In genomic region chr5:120817044-120817985, GRCh38 we compare ENCODE assay signal across 9 cellular contexts.
DNase-seq lines count a peak whose midpoint lies in the region; ATAC-seq and TF ChIP-seq lines count a peak whose summit lies in the region.
"Had no signal": no experiment of that assay in that cellular context is flagged by ENCODE, and none has a peak within 500 bp of the region (broad histone marks: within the 10 kb centered on the region; RNA-seq: fewer than 3 reads in every experiment).

No MANE protein-coding gene starts in this region.

- H3K4me3 ChIP-seq in BJ (ENCODE audit: low read depth, low read length) (no peak overlapping the region), HEK293 (ENCODE audit: low read depth, low read length) (no peak overlapping the region), gastroesophageal sphincter (no peak overlapping the region)

- H3K27me3 ChIP-seq in BJ (ENCODE audit: control insufficient read depth, insufficient read depth, low read length) (no peaks in the 10 kb centered on the region), gastroesophageal sphincter (no peaks in the 10 kb centered on the region)

- H3K9me3 ChIP-seq in HEK293 (ENCODE audit: control insufficient read depth, insufficient read depth, low read depth, low read length) (no peaks in the 10 kb centered on the region), gastroesophageal sphincter (peaks cover 0 to 25% (median 0%) of the 10 kb centered on the region in 3 donors)

- H3K4me1 ChIP-seq in HEK293 (ENCODE audit: control insufficient read depth, insufficient read depth, low read length), result no peaks in the 10 kb centered on the region
- H3K4me1 ChIP-seq in gastroesophageal sphincter, result no peaks in the 10 kb centered on the region

- WGBS in gastroesophageal sphincter (ENCODE audit: low coverage in 1 of 2), 2 donors, result 80 to 100% methylated on average over 1 to 2 of the region's 12 CpGs

- H3K4me1 Mint-ChIP-seq in activated CD8-positive, alpha-beta T cell treated with anti-CD3 and anti-CD28 coated beads for 36 hours (ENCODE audit: low read depth), result no peaks in the 10 kb centered on the region

- no peak for ATAC-seq in gastroesophageal sphincter
- ATAC-seq in GM21619 (IDR thresholded peaks at IDR 0.05; ENCODE audit: unreplicated experiment), result no peak
- no peak for ATAC-seq in activated CD8-positive, alpha-beta T cell treated with anti-CD3 and anti-CD28 coated beads for 36 hours

- CTCF ChIA-PET in BJ (lab: Yijun Ruan, JAX) (interaction anchor here (0.8 to 1.1 kb wide), 4 partner anchors 9 to 1133 kb away, joined by 3 to 5 read pairs (median 4); no protein-coding TSS in a partner anchor), HEK293 (lab: Yijun Ruan, JAX) (interaction anchor here (0.6 to 1.4 kb wide), 7 partner anchors 8 to 1357 kb away, joined by 3 read pairs; no protein-coding TSS in a partner anchor)
- CTCF ChIA-PET in activated CD8-positive, alpha-beta T cell treated with anti-CD3 and anti-CD28 coated beads for 36 hours (lab: Charles Lee), result no interaction called here

- intact Hi-C loops in activated CD8-positive, alpha-beta T cell treated with anti-CD3 and anti-CD28 coated beads for 36 hours (cut with micrococcal nuclease), result no loop called here

- TF ChIP-seq CTCF in BJ (IDR thresholded peaks at IDR 0.05; ENCODE audit: insufficient read depth, low read depth, low read length) (peak; percentile 62), HEK293 (tag by site-specific recombination; IDR thresholded peaks at IDR 0.05) (no peak), gastroesophageal sphincter (IDR thresholded peaks at IDR 0.05) (no peak)
- no peak for TF ChIP-seq CTCF in activated CD8-positive, alpha-beta T cell treated with anti-CD3 and anti-CD28 coated beads for 36 hours (IDR thresholded peaks at IDR 0.05)

- H3K36me3 ChIP-seq in BJ (ENCODE audit: control insufficient read depth, insufficient read depth, low read length) (no peaks in the 10 kb centered on the region), HEK293 (ENCODE audit: control insufficient read depth in 2 of 2, insufficient read depth in 1 of 2, low read length in 2 of 2) (no peaks in the 10 kb centered on the region), gastroesophageal sphincter (no peaks in the 10 kb centered on the region)

- POLR2A ChIA-PET in BJ (lab: Charles Lee), result no interaction called here
- POLR2A ChIA-PET in HEK293 (lab: Yijun Ruan, JAX), result no interaction called here
- POLR2A ChIA-PET in activated CD8-positive, alpha-beta T cell treated with anti-CD3 and anti-CD28 coated beads for 36 hours (lab: Charles Lee), result no interaction called here

- no peak for DNase-seq in BJ (ENCODE audit: low read depth)
- DNase-seq in SW480 (ENCODE audit: low spot score), result peak; percentile 5
- peak; percentile 32 for DNase-seq in iPS-NIHi7 (ENCODE audit: extremely low spot score)
- DNase-seq in mesenteric fat pad (ENCODE audit: low spot score), result no peak
- no peak for DNase-seq in activated CD8-positive, alpha-beta T cell treated with anti-CD3 and anti-CD28 coated beads for 36 hours
- DNase-seq: activated effector memory CD4-positive, alpha-beta T cell treated with anti-CD3 and anti-CD28 coated beads, Interleukin-2, amount 50 U/mL, for 16 hours had no signal

- H3K36me3 Mint-ChIP-seq in activated CD8-positive, alpha-beta T cell treated with anti-CD3 and anti-CD28 coated beads for 36 hours (ENCODE audit: low read depth), result no peaks in the 10 kb centered on the region

- H3K27ac Mint-ChIP-seq in activated CD8-positive, alpha-beta T cell treated with anti-CD3 and anti-CD28 coated beads for 36 hours, result no peak overlapping the region

- no peak overlapping the region for H3K27ac ChIP-seq in HEK293 (ENCODE audit: extremely low read depth, low read depth, low read length)
- H3K27ac ChIP-seq in gastroesophageal sphincter, result no peak overlapping the region

- no peak for TF ChIP-seq EP300 in gastroesophageal sphincter (IDR thresholded peaks at IDR 0.05)

- no peak for TF ChIP-seq POLR2A in gastroesophageal sphincter (IDR thresholded peaks at IDR 0.05)

- peaks cover 14% of the 10 kb centered on the region for H3K9me3 Mint-ChIP-seq in activated CD8-positive, alpha-beta T cell treated with anti-CD3 and anti-CD28 coated beads for 36 hours

- no peaks in the 10 kb centered on the region for H3K27me3 Mint-ChIP-seq in activated CD8-positive, alpha-beta T cell treated with anti-CD3 and anti-CD28 coated beads for 36 hours

- no peak overlapping the region for H3K4me3 Mint-ChIP-seq in activated CD8-positive, alpha-beta T cell treated with anti-CD3 and anti-CD28 coated beads for 36 hours

TF ChIP-seq in HEK293, 187 proteins besides CTCF, POLR2A, EP300 and RAD21:
- TF ChIP-seq, protein P1, sequence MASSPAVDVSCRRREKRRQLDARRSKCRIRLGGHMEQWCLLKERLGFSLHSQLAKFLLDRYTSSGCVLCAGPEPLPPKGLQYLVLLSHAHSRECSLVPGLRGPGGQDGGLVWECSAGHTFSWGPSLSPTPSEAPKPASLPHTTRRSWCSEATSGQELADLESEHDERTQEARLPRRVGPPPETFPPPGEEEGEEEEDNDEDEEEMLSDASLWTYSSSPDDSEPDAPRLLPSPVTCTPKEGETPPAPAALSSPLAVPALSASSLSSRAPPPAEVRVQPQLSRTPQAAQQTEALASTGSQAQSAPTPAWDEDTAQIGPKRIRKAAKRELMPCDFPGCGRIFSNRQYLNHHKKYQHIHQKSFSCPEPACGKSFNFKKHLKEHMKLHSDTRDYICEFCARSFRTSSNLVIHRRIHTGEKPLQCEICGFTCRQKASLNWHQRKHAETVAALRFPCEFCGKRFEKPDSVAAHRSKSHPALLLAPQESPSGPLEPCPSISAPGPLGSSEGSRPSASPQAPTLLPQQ (tag by site-specific recombination; IDR thresholded peaks at IDR 0.05), result no peak
- TF ChIP-seq ZNF654 (tag by site-specific recombination; IDR thresholded peaks at IDR 0.05; ENCODE audit: low read depth), result peak; percentile 9; the same call in 1 of the 2 replicates

Comparison
In these comparisons a context has a peak if more than half of its experiments do, and no peak if none do; other contexts are left out.
1. DNase-seq: peak in SW480 (single experiment) and iPS-NIHi7 (single experiment); none in BJ (single experiment), mesenteric fat pad (single experiment) and activated CD8-positive, alpha-beta T cell treated with anti-CD3 and anti-CD28 coated beads for 36 hours (single experiment).